Comparison of ENCODE assay signal across 5 cellular contexts in the genomic region with DNA sequence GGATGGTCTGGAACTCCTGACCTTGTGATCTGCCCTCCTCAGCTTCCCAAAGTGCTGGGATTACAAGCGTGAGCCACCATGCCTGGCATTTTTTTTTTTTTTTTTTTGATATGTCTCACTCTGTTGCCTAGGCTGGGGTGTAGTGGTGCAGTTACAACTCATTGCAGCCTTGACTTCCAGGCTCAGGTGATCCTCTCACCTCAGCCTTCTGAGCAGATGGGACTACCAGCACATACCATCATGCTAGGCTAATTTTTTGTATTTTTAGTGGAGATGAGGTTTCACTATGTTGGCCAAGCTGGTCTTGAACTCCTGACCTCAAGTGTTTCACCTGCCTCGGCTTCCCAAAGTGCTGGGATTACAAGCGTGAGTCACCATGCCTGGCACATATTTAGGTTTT.
"Had no signal": no experiment of that assay in that cellular context is flagged by ENCODE, and none has a peak within 500 bp of the region (broad histone marks: within the 10 kb centered on the region; RNA-seq: fewer than 3 reads in every experiment).

No MANE protein-coding gene starts in this region.

- DNase-seq: GM23248, GOT3, H7, IMR-90 had no signal

- H3K27ac ChIP-seq: GM23248 had no signal

- H3K4me1 ChIP-seq: HAP-1 had no signal

- H3K9me3 ChIP-seq: HAP-1 had no signal

- H3K4me3 ChIP-seq: GM23248, HAP-1 had no signal
